8 cellular contexts compared by ENCODE assay signal in the genomic region with DNA sequence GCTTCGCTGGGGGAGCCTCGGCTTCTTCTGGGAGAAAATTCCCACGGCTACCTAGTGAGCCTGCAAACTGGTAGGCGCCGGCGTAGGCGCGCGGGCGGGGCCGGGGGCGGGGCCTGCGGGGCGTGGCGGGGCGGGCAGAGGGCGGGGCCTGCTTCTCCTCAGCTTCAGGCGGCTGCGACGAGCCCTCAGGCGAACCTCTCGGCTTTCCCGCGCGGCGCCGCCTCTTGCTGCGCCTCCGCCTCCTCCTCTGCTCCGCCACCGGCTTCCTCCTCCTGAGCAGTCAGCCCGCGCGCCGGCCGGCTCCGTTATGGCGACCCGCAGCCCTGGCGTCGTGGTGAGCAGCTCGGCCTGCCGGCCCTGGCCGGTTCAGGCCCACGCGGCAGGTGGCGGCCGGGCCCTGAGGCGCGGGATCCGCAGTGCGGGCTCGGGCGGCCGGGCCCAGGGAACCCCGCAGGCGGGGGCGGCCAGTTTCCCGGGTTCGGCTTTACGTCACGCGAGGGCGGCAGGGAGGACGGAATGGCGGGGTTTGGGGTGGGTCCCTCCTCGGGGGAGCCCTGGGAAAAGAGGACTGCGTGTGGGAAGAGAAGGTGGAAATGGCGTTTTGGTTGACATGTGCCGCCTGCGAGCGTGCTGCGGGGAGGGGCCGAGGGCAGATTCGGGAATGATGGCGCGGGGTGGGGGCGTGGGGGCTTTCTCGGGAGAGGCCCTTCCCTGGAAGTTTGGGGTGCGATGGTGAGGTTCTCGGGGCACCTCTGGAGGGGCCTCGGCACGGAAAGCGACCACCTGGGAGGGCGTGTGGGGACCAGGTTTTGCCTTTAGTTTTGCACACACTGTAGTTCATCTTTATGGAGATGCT. TPM values are rescaled to one million over a fixed set of nuclear protein-coding genes. Genes with fewer than 3 reads are reported as not detected.
DNase-seq lines count a peak whose midpoint lies in the region; ATAC-seq and TF ChIP-seq lines count a peak whose summit lies in the region.

A gene with protein sequence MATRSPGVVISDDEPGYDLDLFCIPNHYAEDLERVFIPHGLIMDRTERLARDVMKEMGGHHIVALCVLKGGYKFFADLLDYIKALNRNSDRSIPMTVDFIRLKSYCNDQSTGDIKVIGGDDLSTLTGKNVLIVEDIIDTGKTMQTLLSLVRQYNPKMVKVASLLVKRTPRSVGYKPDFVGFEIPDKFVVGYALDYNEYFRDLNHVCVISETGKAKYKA (plus strand): TSS at position 161 of the 856 bp plus-strand sequence. CDS start 147 bp downstream, at position 308.

- peak; percentile 84 for ATAC-seq in GM19468 (IDR thresholded peaks at IDR 0.05; ENCODE audit: extremely low read depth, unreplicated experiment)

- H3K9ac ChIP-seq in mucosa of stomach (ENCODE audit: low read length): peak within 1 kb of the TSS; percentile 74

- H3K4me2 ChIP-seq in OCI-LY7 (ENCODE audit: low read length): peak within 1 kb of the TSS; percentile 96

- H3K9me3 ChIP-seq in OCI-LY7 (ENCODE audit: low read length) (no peaks in the 10 kb centered on the region), mucosa of stomach (ENCODE audit: control insufficient read depth, low read length) (no peaks in the 10 kb centered on the region)

- H4K20me1 ChIP-seq in OCI-LY7 (ENCODE audit: insufficient read depth, low read length): no peaks in the 10 kb centered on the region; the same call in 1 of the 2 replicates

- H3K79me2 ChIP-seq in OCI-LY7 (ENCODE audit: insufficient read depth, low read depth, low read length): peaks cover 43% of the 10 kb centered on the region

- no peaks in the 10 kb centered on the region for H3K27me3 ChIP-seq in mucosa of stomach (ENCODE audit: control insufficient read depth, insufficient read depth, low read length)

- intact Hi-C loops in OCI-LY7 (cut with micrococcal nuclease; ENCODE audit: unreplicated experiment): loop anchor here (2.0 to 5.0 kb wide), 2 partner anchors 17 to 73 kb away; no protein-coding TSS in a partner anchor

- POLR2A ChIA-PET in OCI-LY7 (lab: Charles Lee): interaction anchor here (1.2 kb wide), 2 partner anchors 17 to 18 kb away, joined by 3 read pairs; no protein-coding TSS in a partner anchor

- peak within 1 kb of the TSS; percentile 95; the same call in 1 of the 2 replicates for H2AFZ ChIP-seq in OCI-LY7 (ENCODE audit: low read length)

- H3K4me3 ChIP-seq in OCI-LY7 (ENCODE audit: low read depth, low read length, poor library complexity, severe bottlenecking) (peak within 1 kb of the TSS; percentile 95), mucosa of stomach (ENCODE audit: low read length) (no peak within 1 kb of the TSS)

- no peaks in the 10 kb centered on the region for H3K9me2 ChIP-seq in OCI-LY7 (ENCODE audit: insufficient read depth, low read length)

- peak within 1 kb of the TSS; percentile 64 for H3K27ac ChIP-seq in OCI-LY7 (ENCODE audit: low read depth, low read length, poor library complexity, severe bottlenecking)

- peak; percentile 48 for TF ChIP-seq POLR2A in erythroblast (IDR thresholded peaks at IDR 0.05; ENCODE audit: low read length)

- CTCF ChIA-PET in OCI-LY7 (lab: Charles Lee; ENCODE audit: unreplicated experiment): interaction anchor here (0.6 kb wide), 1 partner anchor 15 kb away, joined by 3 read pairs; no protein-coding TSS in a partner anchor

- no TSS peak for BruUV-seq in OCI-LY7 (replicated peaks; lab: Mats Ljungman, UMichigan)

- no peak for TF ChIP-seq CTCF in OCI-LY7 (conservative IDR thresholded peaks at IDR 0.05; ENCODE audit: low read length)

- H3K4me1 ChIP-seq in OCI-LY7 (ENCODE audit: insufficient read depth, low read length, poor library complexity, severe bottlenecking) (peaks cover 32% of the 10 kb centered on the region), mucosa of stomach (ENCODE audit: control insufficient read depth, insufficient read depth, low read length) (peaks cover 10% of the 10 kb centered on the region)

- DNase-seq in CMK (ENCODE audit: low read depth) (peak; percentile 36), HT-29 (ENCODE audit: low spot score) (peak; percentile 78), OCI-LY7 (ENCODE audit: low spot score) (peak; percentile 87), activated T-cell treated with anti-CD3 and anti-CD28 coated beads for 48 hours (ENCODE audit: low read depth) (peak; percentile 68), erythroblast (lab: John Stamatoyannopoulos, UW) (peak; percentile 84 to 89)
- DNase-seq in stimulated activated CD8-positive, alpha-beta memory T cell treated with anti-CD3 and anti-CD28 coated beads, Interleukin-4, amount 100 ng/mL, for 4 hours (ENCODE audit: low read depth in 2 of 2, low spot score in 1 of 2): peak; percentile 40 to 58

- H3K36me3 ChIP-seq in OCI-LY7 (ENCODE audit: insufficient read depth, low read length) (peaks cover 21% of the 10 kb centered on the region), mucosa of stomach (ENCODE audit: control insufficient read depth, insufficient read depth, low read length) (no peaks in the 10 kb centered on the region)

RNA-seq across cellular contexts. Expression of the gene that starts here (rescaled TPM):
- 7.2 and 8.8 TPM in 2 replicates for total RNA-seq in HT-29 (2014; rRNA removed; shearing (Covaris generic))
- 13.5 and 14.5 TPM in 2 replicates for total RNA-seq in OCI-LY7 (2014; rRNA removed; shearing (Covaris generic))
- total RNA-seq in OCI-LY7 (2022): 96.6 and 101 TPM in 2 replicates

Comparison
In these comparisons a context has a peak if more than half of its experiments do, and no peak if none do; other contexts are left out.
1. DNase-seq: peak in every context shown above with its lines; median percentile 87 in OCI-LY7; 86 in erythroblast; 78 in HT-29; 68 in activated T-cell treated with anti-CD3 and anti-CD28 coated beads for 48 hours; 49 in stimulated activated CD8-positive, alpha-beta memory T cell treated with anti-CD3 and anti-CD28 coated beads, Interleukin-4, amount 100 ng/mL, for 4 hours; 36 in CMK.